ENCODE assay signal across 1 cellular context in genomic region chr4:87924146-87924545, GRCh38. TPM values are rescaled to one million over a fixed set of nuclear protein-coding genes. Genes with fewer than 3 reads are reported as not detected.
"Had no signal": no experiment of that assay in that cellular context is flagged by ENCODE, and none has a peak within 500 bp of the region (broad histone marks: within the 10 kb centered on the region; RNA-seq: fewer than 3 reads in every experiment).

No MANE protein-coding gene starts in this region.

RNA-seq across cellular contexts. Expression of gene SPP1, which starts 51.4 kb away (rescaled TPM):
- total RNA-seq: MCF 10A had no signal
